In the genomic region with DNA sequence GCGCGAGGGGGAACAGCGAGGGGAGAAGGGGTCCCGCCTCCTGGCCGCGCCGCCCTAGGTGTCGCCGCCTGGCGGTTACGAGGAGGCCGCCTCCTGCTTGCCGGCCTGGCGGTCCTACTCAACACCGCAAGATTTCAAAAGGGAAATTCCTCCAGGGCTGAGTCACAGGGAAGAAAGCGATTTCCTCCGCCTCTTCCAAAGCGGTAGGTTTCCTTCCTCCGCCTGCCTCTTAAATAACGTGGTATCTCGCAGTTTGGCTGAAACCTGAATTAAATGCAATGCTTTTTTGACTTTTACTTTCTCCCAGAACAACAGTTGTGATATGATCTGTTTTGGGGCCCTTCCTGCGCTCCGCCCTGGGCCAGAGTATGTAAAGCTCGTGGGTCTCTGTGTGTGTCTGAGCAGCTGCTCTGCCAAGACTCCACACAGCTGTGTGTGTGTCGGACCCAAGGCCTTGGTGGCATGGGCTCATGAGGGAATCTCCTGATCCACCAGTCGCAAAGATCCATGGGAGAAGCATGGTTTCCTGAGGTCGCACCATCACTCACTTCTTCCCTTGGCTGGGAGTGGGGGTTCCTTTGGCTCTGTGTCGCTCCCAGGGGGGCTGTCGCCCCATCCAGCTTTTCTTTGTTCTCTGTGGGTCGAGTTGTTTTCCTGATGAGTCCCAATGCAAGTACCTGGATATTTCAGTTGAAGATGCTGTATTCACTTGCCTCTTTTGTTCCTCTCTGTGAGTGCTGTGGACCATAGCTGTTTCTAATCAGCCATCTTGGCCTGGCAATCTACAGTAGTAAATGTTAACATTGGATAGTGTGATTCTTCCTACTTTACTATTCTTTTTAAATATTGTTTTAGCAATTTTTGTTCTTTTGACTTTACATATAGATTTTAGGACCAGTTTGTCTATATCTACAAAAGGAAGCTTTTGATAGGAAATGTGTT, we compare ENCODE assay signal across 9 cellular contexts. TPM values are rescaled to one million over a fixed set of nuclear protein-coding genes. Genes with fewer than 3 reads are reported as not detected.
DNase-seq lines count a peak whose midpoint lies in the region; ATAC-seq and TF ChIP-seq lines count a peak whose summit lies in the region.
"Had no signal": no experiment of that assay in that cellular context is flagged by ENCODE, and none has a peak within 500 bp of the region (broad histone marks: within the 10 kb centered on the region; RNA-seq: fewer than 3 reads in every experiment).

No MANE protein-coding gene starts in this region.

- H3K4me3 ChIP-seq in astrocyte of the cerebellum (ENCODE audit: low read depth, low read length), result peak overlapping the region; percentile 29
- H3K4me3 ChIP-seq in retinal pigment epithelial cell (ENCODE audit: low read length), result peak overlapping the region; percentile 46
- peak overlapping the region; percentile 49 to 59 for H3K4me3 ChIP-seq in vagina

- H3K27ac Mint-ChIP-seq in T-helper 17 cell, result peak overlapping the region; percentile 88

- peak; percentile 60 for DNase-seq in DMS79 (lab: John Stamatoyannopoulos, UW)
- peak; percentile 32 to 55 (median 46) for DNase-seq in T-helper 17 cell
- peak; percentile 87 for DNase-seq in astrocyte of the cerebellum (ENCODE audit: low read depth)
- peak; percentile 47 to 56 for DNase-seq in hippocampal formation (lab: John Stamatoyannopoulos, UW)
- peak; percentile 62 for DNase-seq in retinal pigment epithelial cell (ENCODE audit: low read depth)
- DNase-seq in vagina (ENCODE audit: extremely low spot score in 2 of 2), result no peak

- peak in 1 of 2 donors; percentile 5 for TF ChIP-seq POLR2A in vagina (IDR thresholded peaks at IDR 0.05)

- H3K4me3 Mint-ChIP-seq in T-helper 17 cell, result peak overlapping the region; percentile 86

- H3K36me3 ChIP-seq in vagina, result no peaks in the 10 kb centered on the region

- H3K36me3 Mint-ChIP-seq in T-helper 17 cell (ENCODE audit: low read depth), result no peaks in the 10 kb centered on the region

- H3K27me3 ChIP-seq in vagina, result no peaks in the 10 kb centered on the region

- in situ Hi-C loops in astrocyte of the cerebellum (cut with HindIII; ENCODE audit: low sequenced_read_pairs), result no loop called here

- H3K4me1 Mint-ChIP-seq in T-helper 17 cell, result peaks cover 23% of the 10 kb centered on the region

- H3K9me3 ChIP-seq in T-helper 17 cell (ENCODE audit: control insufficient read depth, low read length, poor library complexity, severe bottlenecking) (no peaks in the 10 kb centered on the region), vagina (no peaks in the 10 kb centered on the region)

- ATAC-seq in HG02973 (IDR thresholded peaks at IDR 0.05; ENCODE audit: unreplicated experiment), result peak; percentile 45
- peak; percentile 98 for ATAC-seq in T-helper 17 cell
- ATAC-seq in HG03432 (IDR thresholded peaks at IDR 0.05; ENCODE audit: unreplicated experiment), result no peak

- peaks cover 18% of the 10 kb centered on the region for H3K4me1 ChIP-seq in vagina

- peaks cover 6% of the 10 kb centered on the region for H3K27me3 Mint-ChIP-seq in T-helper 17 cell

- intact Hi-C loops in vagina (cut with DNase I), result loop anchor here (2.0 kb wide), 1 partner anchor 23 kb away; no protein-coding TSS in a partner anchor

- peak; percentile 46 for TF ChIP-seq CTCF in astrocyte of the cerebellum (IDR thresholded peaks at IDR 0.05; ENCODE audit: low read depth, low read length, missing control alignments)
- TF ChIP-seq CTCF in retinal pigment epithelial cell (conservative IDR thresholded peaks at IDR 0.05; ENCODE audit: low read depth, low read length), result peak; percentile 69
- TF ChIP-seq CTCF in vagina (IDR thresholded peaks at IDR 0.05), result peak; percentile 14 to 69 (median 37)

- peak overlapping the region; percentile 77 for H3K27ac ChIP-seq in vagina
- H3K27ac ChIP-seq: VCaP had no signal

RNA-seq across cellular contexts. Expression of a gene that starts 31.6 kb away (rescaled TPM):
- total RNA-seq in T-helper 17 cell (1 to 10 TPM in 1 of 2 donors, under 1 TPM in 1; 0.60 to 1.0 TPM), vagina (18.2 TPM)

Comparison
In these comparisons a context has a peak if more than half of its experiments do, and no peak if none do; other contexts are left out.
1. DNase-seq: peak in DMS79 (single experiment), T-helper 17 cell (3 of 3), astrocyte of the cerebellum (single experiment), hippocampal formation (2 of 2) and retinal pigment epithelial cell (single experiment); none in vagina (0 of 2).
2. Peak in every context shown above with its lines, with median percentiles within 50 percentile points of each other: H3K4me3 ChIP-seq and CTCF ChIP-seq.